ENCODE assay signal across 9 cellular contexts in the genomic region with DNA sequence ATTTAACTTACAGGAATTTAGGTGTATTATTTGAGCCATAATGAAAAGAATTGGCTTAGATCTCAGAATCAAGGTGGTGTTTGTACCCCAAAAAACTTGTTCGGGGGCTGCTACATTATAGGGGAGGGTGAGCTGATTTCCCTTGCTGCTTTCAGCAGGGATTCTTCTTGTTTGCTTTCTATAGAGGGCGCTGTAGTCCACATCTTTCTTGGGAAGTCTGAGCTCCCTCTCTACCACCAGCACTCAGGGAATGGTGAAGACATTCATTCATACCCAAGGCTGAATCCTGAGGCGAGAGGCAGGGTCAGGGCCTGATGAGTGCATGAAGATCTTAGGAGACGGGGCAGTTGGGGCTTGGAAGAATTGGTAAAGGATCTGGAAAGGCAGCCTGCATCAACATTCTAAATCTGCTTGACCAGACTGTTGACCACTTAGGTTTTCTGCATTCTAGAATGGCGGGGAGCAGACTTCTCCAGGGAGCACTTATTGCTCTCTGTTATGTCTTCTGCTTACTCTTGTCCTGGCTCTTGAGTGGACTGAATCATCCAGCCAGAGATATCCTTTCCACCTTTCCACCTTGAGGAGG. TPM values are rescaled to one million over a fixed set of nuclear protein-coding genes. Genes with fewer than 3 reads are reported as not detected.
DNase-seq lines count a peak whose midpoint lies in the region; ATAC-seq, FAIRE-seq and TF ChIP-seq lines count a peak whose summit lies in the region.
"Had no signal": no experiment of that assay in that cellular context is flagged by ENCODE, and none has a peak within 500 bp of the region (broad histone marks: within the 10 kb centered on the region; RNA-seq: fewer than 3 reads in every experiment).

No MANE protein-coding gene starts in this region.

- TF ChIP-seq CTCF in fibroblast of villous mesenchyme (IDR thresholded peaks at IDR 0.05; ENCODE audit: insufficient read depth, low read depth, low read length): peak; percentile 75

- DNase-seq in AML-193 (lab: John Stamatoyannopoulos, UW) (peak; percentile 8 to 50), HCEC 1CT (peak; percentile 48), RPMI7951 (ENCODE audit: low read depth) (peak; percentile 44), fibroblast of villous mesenchyme (ENCODE audit: low read depth) (peak; percentile 71), urothelium cell line (ENCODE audit: low spot score) (peak; percentile 26), NCI-H226 (no peak)

- ATAC-seq in HG03457 (IDR thresholded peaks at IDR 0.05; ENCODE audit: unreplicated experiment): no peak
- no peak for ATAC-seq in HG02678 (IDR thresholded peaks at IDR 0.05; ENCODE audit: unreplicated experiment)

- no peak overlapping the region for H3K4me3 ChIP-seq in fibroblast of villous mesenchyme (ENCODE audit: low read depth, low read length)
- H3K4me3 ChIP-seq: thoracic aorta had no signal

- FAIRE-seq in urothelium cell line (lab: Jason Lieb, UNC): no peak

RNA-seq across cellular contexts. Expression of gene SPATA46, which starts 18.9 kb away (rescaled TPM):
- total RNA-seq in RPMI7951 (2014; rRNA removed; shearing (Covaris generic)): not detected in 2 replicates
- total RNA-seq in fibroblast of villous mesenchyme: not detected in 2 replicates
- total RNA-seq: thoracic aorta had no signal

RNA-seq across cellular contexts. Expression of gene C1orf226, which starts 23.8 kb away (rescaled TPM):
- total RNA-seq in RPMI7951 (2014; rRNA removed; shearing (Covaris generic)): 0.12 TPM in 1 of 2 replicates, not detected in the other
- total RNA-seq in fibroblast of villous mesenchyme: under 0.01 and 0.86 TPM in 2 replicates

RNA-seq across cellular contexts. Expression of gene SH2D1B, which starts 54.2 kb away (rescaled TPM):
- total RNA-seq in RPMI7951 (2014; rRNA removed; shearing (Covaris generic)): 0.10 and 0.12 TPM in 2 replicates
- total RNA-seq in fibroblast of villous mesenchyme: not detected in 2 replicates
